19 cellular contexts compared by ENCODE assay signal in the genomic region with DNA sequence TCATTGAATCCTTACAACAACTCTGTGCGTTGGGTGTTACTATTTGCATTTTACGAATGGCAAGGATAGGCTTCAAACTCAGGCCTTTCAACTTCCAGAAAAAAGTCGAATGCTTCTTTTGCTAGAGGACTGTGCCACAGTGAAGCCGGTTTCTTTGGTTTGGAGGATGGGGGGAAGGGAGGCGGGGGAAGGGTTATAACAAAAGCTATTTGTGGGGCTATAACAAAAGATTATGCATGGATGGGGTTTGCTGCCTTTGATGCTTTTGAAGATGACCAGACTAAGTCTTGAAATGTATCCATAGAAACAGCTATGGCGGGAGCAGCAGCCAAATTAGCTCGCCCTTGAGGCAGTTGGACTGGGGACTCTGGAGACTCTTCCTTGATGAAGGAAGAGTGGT. TPM values are rescaled to one million over a fixed set of nuclear protein-coding genes. Genes with fewer than 3 reads are reported as not detected.
"Had no signal": no experiment of that assay in that cellular context is flagged by ENCODE, and none has a peak within 500 bp of the region (broad histone marks: within the 10 kb centered on the region; RNA-seq: fewer than 3 reads in every experiment).

No MANE protein-coding gene starts in this region.

- H3K36me3 Mint-ChIP-seq: activated naive CD8-positive, alpha-beta T cell treated with anti-CD3 and anti-CD28 coated beads, Interleukin-2, amount 10 ng/mL, durations not matched to agents 7 days and 5 days; natural killer cell treated with Interleukin-12 subunit alpha and Interleukin-12 subunit beta and Interleukin-15 and Interleukin-18, amount 100 ng/mL, for 72 hours; stimulated activated naive B cell treated with anti-CD40 and anti-IgM and Interleukin-4, amounts not matched to agents 10 μg/mL and 1 μg/mL and 100 μg/mL, for 72 hours had no signal

- DNase-seq: activated CD4-positive, alpha-beta memory T cell treated with anti-CD3 and anti-CD28 coated beads, Interleukin-2, amount 10 ng/mL, durations not matched to agents 7 days and 5 days; activated CD4-positive, alpha-beta T cell treated with anti-CD3 and anti-CD28 coated beads, Interleukin-2, amount 10 ng/mL, durations not matched to agents 24 days and 14 days; activated effector memory CD4-positive, alpha-beta T cell treated with Interleukin-2 at 50 U/mL for 16 hours; activated naive CD4-positive, alpha-beta T cell treated with anti-CD3 and anti-CD28 coated beads for 36 hours; activated naive CD8-positive, alpha-beta T cell treated with anti-CD3 and anti-CD28 coated beads, Interleukin-2, amount 10 ng/mL, durations not matched to agents 7 days and 5 days; activated T-cell treated with anti-CD3 and anti-CD28 coated beads, Interleukin-2, amount 50 U/mL, for 72 hours; amniotic stem cell; effector memory CD4-positive, alpha-beta T cell; foreskin melanocyte; mammary epithelial cell; stimulated activated CD4-positive, alpha-beta T cell treated with anti-CD3 and anti-CD28 coated beads, Interleukin-2, amount 100 ng/mL, for 48 hours; stimulated activated CD8-positive, alpha-beta memory T cell treated with anti-CD3 and anti-CD28 coated beads, Interleukin-4, amount 100 ng/mL, for 48 hours; stimulated activated naive B cell treated with anti-CD40 and anti-IgM and Interleukin-4, amounts not matched to agents 10 μg/mL and 1 μg/mL and 100 μg/mL, for 72 hours; thyroid gland had no signal

- H3K4me3 Mint-ChIP-seq: activated CD4-positive, alpha-beta memory T cell treated with anti-CD3 and anti-CD28 coated beads, Interleukin-2, amount 10 ng/mL, durations not matched to agents 7 days and 5 days; activated CD4-positive, alpha-beta T cell treated with anti-CD3 and anti-CD28 coated beads, Interleukin-2, amount 10 ng/mL, durations not matched to agents 24 days and 14 days; activated naive CD4-positive, alpha-beta T cell treated with anti-CD3 and anti-CD28 coated beads for 36 hours; activated naive CD8-positive, alpha-beta T cell treated with anti-CD3 and anti-CD28 coated beads, Interleukin-2, amount 10 ng/mL, durations not matched to agents 7 days and 5 days; activated T-cell treated with anti-CD3 and anti-CD28 coated beads, Interleukin-2, amount 50 U/mL, for 72 hours; dendritic cell treated with granulocyte-macrophage colony-stimulating factor and Interleukin-4, amounts not matched to agents 40 ng/mL and 50 ng/mL, for 4 days; natural killer cell treated with Interleukin-12 subunit alpha and Interleukin-12 subunit beta and Interleukin-15 and Interleukin-18, amount 100 ng/mL, for 72 hours; stimulated activated naive B cell treated with anti-CD40 and anti-IgM and Interleukin-4, amounts not matched to agents 10 μg/mL and 1 μg/mL and 100 μg/mL, for 72 hours had no signal

- H3K36me3 ChIP-seq: thyroid gland had no signal

- H3K27ac ChIP-seq: thyroid gland had no signal

- H3K4me1 Mint-ChIP-seq: activated CD4-positive, alpha-beta memory T cell treated with anti-CD3 and anti-CD28 coated beads, Interleukin-2, amount 10 ng/mL, durations not matched to agents 7 days and 5 days; activated CD4-positive, alpha-beta T cell treated with anti-CD3 and anti-CD28 coated beads, Interleukin-2, amount 10 ng/mL, durations not matched to agents 24 days and 14 days had no signal

- H3K27me3 ChIP-seq: thyroid gland had no signal

- H3K9me3 Mint-ChIP-seq: activated CD4-positive, alpha-beta memory T cell treated with anti-CD3 and anti-CD28 coated beads, Interleukin-2, amount 10 ng/mL, durations not matched to agents 7 days and 5 days; activated CD4-positive, alpha-beta T cell treated with anti-CD3 and anti-CD28 coated beads, Interleukin-2, amount 10 ng/mL, durations not matched to agents 24 days and 14 days; activated naive CD4-positive, alpha-beta T cell treated with anti-CD3 and anti-CD28 coated beads for 36 hours; activated naive CD8-positive, alpha-beta T cell treated with anti-CD3 and anti-CD28 coated beads, Interleukin-2, amount 10 ng/mL, durations not matched to agents 7 days and 5 days; activated T-cell treated with anti-CD3 and anti-CD28 coated beads, Interleukin-2, amount 50 U/mL, for 72 hours; dendritic cell treated with granulocyte-macrophage colony-stimulating factor and Interleukin-4, amounts not matched to agents 40 ng/mL and 50 ng/mL, for 4 days; natural killer cell treated with Interleukin-12 subunit alpha and Interleukin-12 subunit beta and Interleukin-15 and Interleukin-18, amount 100 ng/mL, for 72 hours had no signal

- H3K4me3 ChIP-seq: thyroid gland had no signal

- H3K9me3 ChIP-seq: thyroid gland had no signal

- H3K4me1 ChIP-seq: thyroid gland had no signal

- H3K27me3 Mint-ChIP-seq: dendritic cell treated with granulocyte-macrophage colony-stimulating factor and Interleukin-4, amounts not matched to agents 40 ng/mL and 50 ng/mL, for 4 days had no signal

- H3K27ac Mint-ChIP-seq: activated CD4-positive, alpha-beta memory T cell treated with anti-CD3 and anti-CD28 coated beads, Interleukin-2, amount 10 ng/mL, durations not matched to agents 7 days and 5 days; activated CD4-positive, alpha-beta T cell treated with anti-CD3 and anti-CD28 coated beads, Interleukin-2, amount 10 ng/mL, durations not matched to agents 24 days and 14 days; activated naive CD4-positive, alpha-beta T cell treated with anti-CD3 and anti-CD28 coated beads for 36 hours; activated naive CD8-positive, alpha-beta T cell treated with anti-CD3 and anti-CD28 coated beads, Interleukin-2, amount 10 ng/mL, durations not matched to agents 7 days and 5 days; activated T-cell treated with anti-CD3 and anti-CD28 coated beads, Interleukin-2, amount 50 U/mL, for 72 hours; dendritic cell treated with granulocyte-macrophage colony-stimulating factor and Interleukin-4, amounts not matched to agents 40 ng/mL and 50 ng/mL, for 4 days; natural killer cell treated with Interleukin-12 subunit alpha and Interleukin-12 subunit beta and Interleukin-15 and Interleukin-18, amount 100 ng/mL, for 72 hours; stimulated activated naive B cell treated with anti-CD40 and anti-IgM and Interleukin-4, amounts not matched to agents 10 μg/mL and 1 μg/mL and 100 μg/mL, for 72 hours had no signal

- ATAC-seq: activated CD4-positive, CD25-positive, alpha-beta regulatory T cell treated with anti-CD3 and anti-CD28 coated beads, Interleukin-2, amount 50 U/mL, for 24 hours; activated T-cell treated with anti-CD3 and anti-CD28 coated beads, Interleukin-2, amount 50 U/mL, for 72 hours; esophagus mucosa; stimulated activated naive B cell treated with anti-CD40 and anti-IgM and Interleukin-4, amounts not matched to agents 10 μg/mL and 1 μg/mL and 100 μg/mL, for 72 hours had no signal

RNA-seq across cellular contexts. Expression of gene SRGAP3, which starts 47.6 kb away (rescaled TPM):
- total RNA-seq: endothelial cell of umbilical vein had no signal
